Comparison of ENCODE assay signal across 7 cellular contexts in genomic region chr9:19683715-19684114, GRCh38.
"Had no signal": no experiment of that assay in that cellular context is flagged by ENCODE, and none has a peak within 500 bp of the region (broad histone marks: within the 10 kb centered on the region; RNA-seq: fewer than 3 reads in every experiment).

No MANE protein-coding gene starts in this region.

- DNase-seq: GOT3, H7, HFFc6, IMR-90 had no signal

- H3K27ac Mint-ChIP-seq: HFFc6 had no signal

- H3K9me3 ChIP-seq: HAP-1 had no signal

- H3K4me3 Mint-ChIP-seq: HFFc6 had no signal

- H3K4me1 ChIP-seq: HAP-1 had no signal

- ATAC-seq: HCT116, K562 had no signal

- H3K4me3 ChIP-seq: HAP-1, K562 had no signal

- H3K36me3 ChIP-seq: HAP-1 had no signal
